In the genomic region with DNA sequence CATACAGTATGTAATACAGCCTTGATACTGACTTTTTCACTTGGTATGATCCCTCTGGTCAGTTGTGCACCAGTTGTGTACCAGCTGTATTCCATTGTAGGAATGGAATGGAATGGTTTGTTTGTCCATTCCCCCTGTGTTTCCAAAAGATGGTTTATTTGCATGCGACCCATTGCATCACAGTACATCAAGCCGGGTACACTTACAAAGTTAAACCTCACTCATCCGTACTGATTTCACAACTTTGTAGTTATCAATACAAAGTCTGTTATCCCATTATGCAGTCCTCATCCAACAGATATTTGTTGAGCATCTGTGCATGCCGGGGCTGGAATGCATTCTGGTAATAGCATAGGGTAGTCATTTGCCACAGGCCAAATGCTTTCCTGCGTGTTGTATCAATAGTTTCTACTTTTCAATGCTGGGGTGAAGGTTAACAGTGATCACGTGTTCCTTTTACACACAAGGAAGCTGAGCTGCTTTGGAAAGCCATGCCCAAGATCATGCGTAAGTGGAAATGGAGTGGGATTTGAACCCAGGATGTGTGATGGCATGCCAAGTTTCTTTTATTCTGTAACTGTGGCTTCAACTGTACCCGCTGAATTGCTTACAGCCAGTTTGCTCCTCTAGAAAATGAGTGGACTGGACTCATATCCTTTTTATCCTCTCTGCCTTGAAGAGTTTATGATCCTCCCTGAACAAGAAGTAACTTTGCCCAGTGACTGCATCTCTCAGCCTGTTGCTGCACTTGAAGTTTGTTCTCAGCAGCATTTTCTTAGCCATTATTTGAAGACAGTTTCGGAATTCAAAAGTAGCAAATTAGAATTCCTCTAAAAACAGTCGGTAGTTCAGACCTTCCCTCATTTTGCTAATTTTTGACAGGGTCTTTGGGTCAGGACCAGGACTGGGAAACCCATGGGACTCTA, we compare ENCODE assay signal across 19 cellular contexts.
DNase-seq lines count a peak whose midpoint lies in the region; FAIRE-seq lines count a peak whose summit lies in the region.
"Had no signal": no experiment of that assay in that cellular context is flagged by ENCODE, and none has a peak within 500 bp of the region (broad histone marks: within the 10 kb centered on the region; RNA-seq: fewer than 3 reads in every experiment).

No MANE protein-coding gene starts in this region.

- peak overlapping the region; percentile 38 for H3K27ac ChIP-seq in ectodermal cell (ENCODE audit: insufficient read depth, low read depth, low read length, poor library complexity, severe bottlenecking)
- no peak overlapping the region for H3K27ac ChIP-seq in mesenchymal stem cell (ENCODE audit: low read length, poor library complexity, severe bottlenecking)
- H3K27ac ChIP-seq: PC-9, testis had no signal

- no peak overlapping the region for H2BK120ac ChIP-seq in mesenchymal stem cell (ENCODE audit: low read depth, low read length)

- FAIRE-seq in HTR-8/SVneo (lab: Jason Lieb, UNC): peak; percentile 87
- FAIRE-seq in urothelium cell line (lab: Jason Lieb, UNC): peak; percentile 97
- FAIRE-seq: H1 had no signal

- no peak overlapping the region for H2BK5ac ChIP-seq in mesenchymal stem cell (ENCODE audit: low read depth, low read length, poor library complexity, severe bottlenecking)

- H2BK15ac ChIP-seq in mesenchymal stem cell (ENCODE audit: low read depth, poor library complexity, severe bottlenecking): no peak overlapping the region

- no peak overlapping the region for H2AK5ac ChIP-seq in mesenchymal stem cell (ENCODE audit: low read length, severe bottlenecking)

- peaks cover 31% of the 10 kb centered on the region for H3K79me1 ChIP-seq in mesenchymal stem cell (replicated peaks; ENCODE audit: low read length, poor library complexity, severe bottlenecking)

- H4K91ac ChIP-seq in mesenchymal stem cell (ENCODE audit: low read length): peak overlapping the region; percentile 14

- H3K4me3 ChIP-seq in ectodermal cell (ENCODE audit: insufficient read depth, low read depth, low read length): no peak overlapping the region
- no peak overlapping the region for H3K4me3 ChIP-seq in mesenchymal stem cell (ENCODE audit: insufficient read depth in 1 of 2, low read depth in 1 of 2, low read length in 2 of 2)
- H3K4me3 ChIP-seq in H7 (ENCODE audit: insufficient read depth, low read depth, low read length): no peak overlapping the region
- H3K4me3 ChIP-seq: PC-9, testis had no signal

- H2BK12ac ChIP-seq in mesenchymal stem cell (ENCODE audit: low read length in 2 of 2): peak overlapping the region; percentile 7 to 89

- H3K27me3 ChIP-seq in ectodermal cell (ENCODE audit: control insufficient read depth, insufficient read depth, low read length, poor library complexity, severe bottlenecking) (no peaks in the 10 kb centered on the region), mesenchymal stem cell (ENCODE audit: control insufficient read depth in 1 of 2, insufficient read depth in 1 of 2, low read length in 2 of 2) (peaks cover 0 to 7% of the 10 kb centered on the region in 2 experiments), H7 (ENCODE audit: control insufficient read depth, insufficient read depth, low read length) (no peaks in the 10 kb centered on the region)
- H3K27me3 ChIP-seq: testis had no signal

- no peak overlapping the region for H2AFZ ChIP-seq in mesenchymal stem cell (ENCODE audit: low read depth, low read length)
- H2AFZ ChIP-seq: PC-9 had no signal

- H3K4ac ChIP-seq in mesenchymal stem cell (ENCODE audit: low read depth in 1 of 2, low read length in 2 of 2): peak overlapping the region in 1 of 2 experiments; percentile 13

- no peaks in the 10 kb centered on the region for H3K36me3 ChIP-seq in ectodermal cell (ENCODE audit: control insufficient read depth, insufficient read depth, low read length)
- no peaks in the 10 kb centered on the region for H3K36me3 ChIP-seq in mesenchymal stem cell (ENCODE audit: control insufficient read depth in 1 of 2, insufficient read depth in 2 of 2, low read depth in 1 of 2, low read length in 2 of 2)
- H3K36me3 ChIP-seq in H7 (replicated peaks; ENCODE audit: control insufficient read depth, insufficient read depth, low read length): no peaks in the 10 kb centered on the region

- H3K23ac ChIP-seq in mesenchymal stem cell (ENCODE audit: low read length in 2 of 2): no peak overlapping the region

- H3K14ac ChIP-seq in mesenchymal stem cell (ENCODE audit: low read length in 2 of 2): no peak overlapping the region

- DNase-seq in HTR-8/SVneo (ENCODE audit: insufficient read length, low spot score): no peak
- DNase-seq in mesenchymal stem cell: peak; percentile 75
- no peak for DNase-seq in urothelium cell line (ENCODE audit: low spot score)
- no peak for DNase-seq in H7
- no peak for DNase-seq in activated CD4-positive, alpha-beta T cell treated with anti-CD3 and anti-CD28 coated beads for 4 hours
- DNase-seq in NCI-H510A treated with DMSO at 0.1 percent for 48 hours (lab: John Stamatoyannopoulos, UW): no peak
- DNase-seq: activated CD4-positive, alpha-beta memory T cell treated with anti-CD3 and anti-CD28 coated beads for 36 hours; activated naive CD4-positive, alpha-beta T cell treated with Interleukin-2 at 50 U/mL for 16 hours; activated T-cell treated with anti-CD3 and anti-CD28 coated beads for 4 hours; cerebellar nuclear complex; GDM1; NCI-H1436 treated with DMSO at 0.1 percent for 48 hours; NCI-H2171 treated with DMSO at 0.1 percent for 48 hours; NCI-H748 treated with DMSO at 0.1 percent for 48 hours; T-helper 17 cell; testis had no signal

- H3K4me1 ChIP-seq in ectodermal cell (ENCODE audit: control insufficient read depth, insufficient read depth, low read length): peaks cover 39% of the 10 kb centered on the region
- peaks cover 18% of the 10 kb centered on the region for H3K4me1 ChIP-seq in mesenchymal stem cell (ENCODE audit: control insufficient read depth, insufficient read depth, low read depth, low read length)

- H4K8ac ChIP-seq in mesenchymal stem cell (ENCODE audit: low read length): peak overlapping the region; percentile 67

- no peak overlapping the region for H3K9ac ChIP-seq in mesenchymal stem cell (ENCODE audit: low read length)

- H3K9me3 ChIP-seq in ectodermal cell (ENCODE audit: control insufficient read depth, low read length): no peaks in the 10 kb centered on the region
- H3K9me3 ChIP-seq in mesenchymal stem cell (ENCODE audit: control insufficient read depth, low read length): no peaks in the 10 kb centered on the region
- H3K9me3 ChIP-seq: testis had no signal

- no peak overlapping the region for H3K4me2 ChIP-seq in mesenchymal stem cell (ENCODE audit: low read length, poor library complexity, severe bottlenecking)
- H3K4me2 ChIP-seq: PC-9 had no signal

- 94 to 97% methylated on average over 10 of the region's 10 CpGs for WGBS in ectodermal cell, 2 experiments
- 73% methylated on average over 10 of the region's 10 CpGs for WGBS in mesenchymal stem cell

- H3K18ac ChIP-seq in mesenchymal stem cell (ENCODE audit: low read depth in 1 of 2, low read length in 2 of 2): peak overlapping the region in 1 of 2 experiments; percentile 59
